In the genomic region with DNA sequence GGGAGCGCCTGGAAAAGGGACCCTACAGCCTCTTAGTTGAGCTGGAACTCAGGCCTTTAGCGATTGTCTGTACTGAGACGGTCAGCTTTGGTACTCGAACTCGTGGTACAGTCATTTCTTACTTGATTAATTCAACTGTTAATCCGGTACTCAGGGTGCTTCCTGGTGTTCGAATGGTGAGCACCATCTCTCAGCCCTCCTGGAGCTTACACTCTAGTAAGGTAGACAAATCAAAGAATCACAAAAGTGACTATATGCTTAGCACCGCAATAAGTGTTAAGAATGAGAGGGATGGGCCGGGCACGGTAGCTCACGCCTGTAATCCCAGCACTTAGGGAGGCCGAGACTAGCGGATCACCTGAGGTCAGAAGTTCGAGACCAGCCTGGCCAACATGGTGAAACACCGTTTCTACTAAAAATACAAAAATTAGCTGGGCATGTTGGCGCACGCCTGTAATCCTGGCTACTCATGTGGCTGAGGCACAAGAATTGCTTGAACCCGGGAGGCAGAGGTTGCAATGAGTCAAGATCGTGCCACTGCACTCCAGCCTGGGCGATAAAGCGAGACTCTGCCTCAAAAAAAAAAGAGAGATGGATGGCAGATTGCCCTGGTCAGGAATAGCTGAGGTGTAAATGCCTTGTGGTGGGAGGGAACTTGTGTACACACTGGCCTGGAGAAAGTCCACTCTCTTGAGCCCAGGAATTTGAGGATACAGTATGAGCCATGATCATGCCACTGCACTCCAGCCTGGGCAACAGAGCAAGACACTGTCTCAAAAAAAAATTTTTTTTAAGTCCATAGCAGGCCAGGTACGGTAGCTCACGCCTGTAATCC, we compare ENCODE assay signal across 8 cellular contexts. TPM values are rescaled to one million over a fixed set of nuclear protein-coding genes. Genes with fewer than 3 reads are reported as not detected.
DNase-seq lines count a peak whose midpoint lies in the region; ATAC-seq and TF ChIP-seq lines count a peak whose summit lies in the region.

No MANE protein-coding gene starts in this region.

- H3K9me3 ChIP-seq in iPS-18c (ENCODE audit: control insufficient read depth, insufficient read depth, low read length) (no peaks in the 10 kb centered on the region), subcutaneous abdominal adipose tissue (ENCODE audit: control insufficient read depth in 5 of 5, low read length in 5 of 5) (no peaks in the 10 kb centered on the region)

- H3K27ac Mint-ChIP-seq in activated CD8-positive, alpha-beta memory T cell treated with anti-CD3 and anti-CD28 coated beads, Interleukin-2, amount 10 ng/mL, durations not matched to agents 7 days and 5 days, result peak overlapping the region; percentile 87
- peak overlapping the region; percentile 82 for H3K27ac Mint-ChIP-seq in activated B cell treated with CpG ODN at 0.5 μM for 24 hours

- peak overlapping the region; percentile 56 to 87 (median 73) for H3K9ac ChIP-seq in subcutaneous abdominal adipose tissue (ENCODE audit: low read length in 5 of 5)

- POLR2A ChIA-PET in activated B cell treated with CpG ODN at 0.5 μM for 24 hours (lab: Charles Lee), result interaction anchor here (0.7 to 2.4 kb wide), 6 partner anchors 15 to 91 kb away, joined by 3 to 11 read pairs (median 6); a partner anchor contains a TSS

- peak overlapping the region; percentile 30 for H3K27ac ChIP-seq in subcutaneous abdominal adipose tissue (ENCODE audit: low read depth, low read length)

- H3K4me1 Mint-ChIP-seq in activated CD8-positive, alpha-beta memory T cell treated with anti-CD3 and anti-CD28 coated beads, Interleukin-2, amount 10 ng/mL, durations not matched to agents 7 days and 5 days, result peaks cover 42% of the 10 kb centered on the region
- H3K4me1 Mint-ChIP-seq in activated B cell treated with CpG ODN at 0.5 μM for 24 hours, result peaks cover 56% of the 10 kb centered on the region

- H3K27me3 ChIP-seq in subcutaneous abdominal adipose tissue (ENCODE audit: control insufficient read depth in 5 of 5, insufficient read depth in 4 of 5, low read length in 5 of 5), result no peaks in the 10 kb centered on the region

- H3K4me3 Mint-ChIP-seq in activated CD8-positive, alpha-beta memory T cell treated with anti-CD3 and anti-CD28 coated beads, Interleukin-2, amount 10 ng/mL, durations not matched to agents 7 days and 5 days, result peak overlapping the region; percentile 84
- peak overlapping the region; percentile 89 for H3K4me3 Mint-ChIP-seq in activated B cell treated with CpG ODN at 0.5 μM for 24 hours

- intact Hi-C loops in activated B cell treated with CpG ODN at 0.5 μM for 24 hours (cut with micrococcal nuclease), result loop anchor here (1.0 to 10.0 kb wide), 3 partner anchors 343 to 894 kb away; a partner anchor contains a TSS

- H3K4me1 ChIP-seq in subcutaneous abdominal adipose tissue (ENCODE audit: control insufficient read depth in 5 of 5, insufficient read depth in 5 of 5, low read length in 5 of 5), result peaks cover 0 to 18% (median 17%) of the 10 kb centered on the region in 5 donors

- no peak for ATAC-seq in activated CD8-positive, alpha-beta memory T cell treated with anti-CD3 and anti-CD28 coated beads, Interleukin-2, amount 10 ng/mL, durations not matched to agents 7 days and 5 days
- no peak for ATAC-seq in activated B cell treated with CpG ODN at 0.5 μM for 24 hours (ENCODE audit: low read depth)
- no peak for ATAC-seq in GM18868 (IDR thresholded peaks at IDR 0.05; ENCODE audit: unreplicated experiment)

- CTCF ChIA-PET in activated CD8-positive, alpha-beta memory T cell treated with anti-CD3 and anti-CD28 coated beads, Interleukin-2, amount 10 ng/mL, durations not matched to agents 7 days and 5 days (lab: Charles Lee), result interaction anchor here (0.6 to 2.5 kb wide), 7 partner anchors 7 to 358 kb away, joined by 3 to 10 read pairs (median 4); a partner anchor contains a TSS
- CTCF ChIA-PET in activated B cell treated with CpG ODN at 0.5 μM for 24 hours (lab: Charles Lee), result no interaction called here

- H3K9me3 Mint-ChIP-seq in activated CD8-positive, alpha-beta memory T cell treated with anti-CD3 and anti-CD28 coated beads, Interleukin-2, amount 10 ng/mL, durations not matched to agents 7 days and 5 days (ENCODE audit: low read depth), result no peaks in the 10 kb centered on the region
- no peaks in the 10 kb centered on the region for H3K9me3 Mint-ChIP-seq in activated B cell treated with CpG ODN at 0.5 μM for 24 hours

- H3K4me3 ChIP-seq in iPS-18c (ENCODE audit: insufficient read depth, low read depth, low read length) (peak overlapping the region; percentile 88), subcutaneous abdominal adipose tissue (ENCODE audit: low read depth in 1 of 5, low read length in 5 of 5) (peak overlapping the region; percentile 69 to 85 (median 78))

- H3K36me3 Mint-ChIP-seq in activated CD8-positive, alpha-beta memory T cell treated with anti-CD3 and anti-CD28 coated beads, Interleukin-2, amount 10 ng/mL, durations not matched to agents 7 days and 5 days, result peaks cover 28% of the 10 kb centered on the region
- peaks cover 40% of the 10 kb centered on the region for H3K36me3 Mint-ChIP-seq in activated B cell treated with CpG ODN at 0.5 μM for 24 hours (ENCODE audit: low read depth)

- peak; percentile 47 for DNase-seq in activated CD8-positive, alpha-beta memory T cell treated with anti-CD3 and anti-CD28 coated beads, Interleukin-2, amount 10 ng/mL, durations not matched to agents 7 days and 5 days
- no peak for DNase-seq in activated CD8-positive, alpha-beta memory T cell treated with anti-CD3 and anti-CD28 coated beads for 24 hours
- DNase-seq in activated B cell treated with CpG ODN at 0.5 μM for 24 hours (no peak), GOT3 (lab: John Stamatoyannopoulos, UW) (no peak), COLO829 (ENCODE audit: low spot score) (no peak)

- peaks cover 8 to 34% (median 24%) of the 10 kb centered on the region in 5 donors for H3K36me3 ChIP-seq in subcutaneous abdominal adipose tissue (ENCODE audit: control insufficient read depth in 5 of 5, insufficient read depth in 5 of 5, low read length in 5 of 5)

- no peak for TF ChIP-seq CTCF in activated B cell treated with CpG ODN at 0.5 μM for 24 hours (IDR thresholded peaks at IDR 0.05)

- peaks cover 5% of the 10 kb centered on the region for H3K27me3 Mint-ChIP-seq in activated CD8-positive, alpha-beta memory T cell treated with anti-CD3 and anti-CD28 coated beads, Interleukin-2, amount 10 ng/mL, durations not matched to agents 7 days and 5 days
- no peaks in the 10 kb centered on the region for H3K27me3 Mint-ChIP-seq in activated B cell treated with CpG ODN at 0.5 μM for 24 hours

RNA-seq across cellular contexts. Expression of a gene that starts 1.0 kb away (rescaled TPM):
- total RNA-seq in activated CD8-positive, alpha-beta memory T cell treated with anti-CD3 and anti-CD28 coated beads, Interleukin-2, amount 10 ng/mL, durations not matched to agents 7 days and 5 days, result 10 to 100 TPM; 95.3 to 96.9 TPM
- 74.7 and 76.1 TPM in 2 replicates for total RNA-seq in activated B cell treated with CpG ODN at 0.5 μM for 24 hours

RNA-seq across cellular contexts. Expression of a gene that starts 54.2 kb away (rescaled TPM):
- 1,000 to 10,000 TPM; 1,513 to 1,561 TPM for total RNA-seq in activated CD8-positive, alpha-beta memory T cell treated with anti-CD3 and anti-CD28 coated beads, Interleukin-2, amount 10 ng/mL, durations not matched to agents 7 days and 5 days
- 5,323 and 5,628 TPM in 2 replicates for total RNA-seq in activated B cell treated with CpG ODN at 0.5 μM for 24 hours

RNA-seq across cellular contexts. Expression of a gene that starts 55.8 kb away (rescaled TPM):
- not detected for total RNA-seq in activated CD8-positive, alpha-beta memory T cell treated with anti-CD3 and anti-CD28 coated beads, Interleukin-2, amount 10 ng/mL, durations not matched to agents 7 days and 5 days
- not detected in 2 replicates for total RNA-seq in activated B cell treated with CpG ODN at 0.5 μM for 24 hours
